1 cellular context compared by ENCODE assay signal in the genomic region with DNA sequence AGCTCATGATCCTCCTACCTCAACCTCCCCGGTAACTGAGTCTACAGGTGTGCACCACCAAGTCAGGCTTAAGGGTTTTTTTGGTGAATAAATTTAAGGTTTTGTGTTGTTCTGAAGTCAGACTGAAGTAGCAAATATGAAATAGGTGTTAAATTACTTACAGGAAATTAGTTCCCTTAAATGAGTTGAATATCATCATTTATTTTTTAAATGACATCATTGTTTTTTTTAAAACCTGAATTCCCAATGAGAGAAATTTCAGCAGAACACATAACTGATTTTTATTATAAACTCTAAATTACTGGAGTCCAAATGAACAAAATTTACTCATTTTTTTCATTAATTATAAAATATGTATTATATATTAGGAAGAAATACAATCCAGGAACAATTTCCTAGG.
TF ChIP-seq lines count a peak whose summit lies in the region.

No MANE protein-coding gene starts in this region.

TF ChIP-seq in HepG2, 621 proteins besides CTCF, POLR2A, EP300 and RAD21:
- no peak for TF ChIP-seq ZNF30 (CRISPR knock-in tag; IDR thresholded peaks at IDR 0.05)
- TF ChIP-seq ATF7 (IDR thresholded peaks at IDR 0.05) = peak; percentile 67
- TF ChIP-seq ATF7 (CRISPR knock-in tag; IDR thresholded peaks at IDR 0.05) = no peak
- TF ChIP-seq, protein P1, sequence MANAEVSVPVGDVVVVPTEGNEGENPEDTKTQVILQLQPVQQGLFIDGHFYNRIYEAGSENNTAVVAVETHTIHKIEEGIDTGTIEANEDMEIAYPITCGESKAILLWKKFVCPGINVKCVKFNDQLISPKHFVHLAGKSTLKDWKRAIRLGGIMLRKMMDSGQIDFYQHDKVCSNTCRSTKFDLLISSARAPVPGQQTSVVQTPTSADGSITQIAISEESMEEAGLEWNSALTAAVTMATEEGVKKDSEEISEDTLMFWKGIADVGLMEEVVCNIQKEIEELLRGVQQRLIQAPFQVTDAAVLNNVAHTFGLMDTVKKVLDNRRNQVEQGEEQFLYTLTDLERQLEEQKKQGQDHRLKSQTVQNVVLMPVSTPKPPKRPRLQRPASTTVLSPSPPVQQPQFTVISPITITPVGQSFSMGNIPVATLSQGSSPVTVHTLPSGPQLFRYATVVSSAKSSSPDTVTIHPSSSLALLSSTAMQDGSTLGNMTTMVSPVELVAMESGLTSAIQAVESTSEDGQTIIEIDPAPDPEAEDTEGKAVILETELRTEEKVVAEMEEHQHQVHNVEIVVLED (CRISPR knock-in tag; IDR thresholded peaks at IDR 0.05; ENCODE audit: borderline replicate concordance) = no peak
- TF ChIP-seq JARID2 (CRISPR knock-in tag; IDR thresholded peaks at IDR 0.05; ENCODE audit: insufficient replicate concordance) = no peak
